Comparison of ENCODE assay signal across 3 cellular contexts in the genomic region with DNA sequence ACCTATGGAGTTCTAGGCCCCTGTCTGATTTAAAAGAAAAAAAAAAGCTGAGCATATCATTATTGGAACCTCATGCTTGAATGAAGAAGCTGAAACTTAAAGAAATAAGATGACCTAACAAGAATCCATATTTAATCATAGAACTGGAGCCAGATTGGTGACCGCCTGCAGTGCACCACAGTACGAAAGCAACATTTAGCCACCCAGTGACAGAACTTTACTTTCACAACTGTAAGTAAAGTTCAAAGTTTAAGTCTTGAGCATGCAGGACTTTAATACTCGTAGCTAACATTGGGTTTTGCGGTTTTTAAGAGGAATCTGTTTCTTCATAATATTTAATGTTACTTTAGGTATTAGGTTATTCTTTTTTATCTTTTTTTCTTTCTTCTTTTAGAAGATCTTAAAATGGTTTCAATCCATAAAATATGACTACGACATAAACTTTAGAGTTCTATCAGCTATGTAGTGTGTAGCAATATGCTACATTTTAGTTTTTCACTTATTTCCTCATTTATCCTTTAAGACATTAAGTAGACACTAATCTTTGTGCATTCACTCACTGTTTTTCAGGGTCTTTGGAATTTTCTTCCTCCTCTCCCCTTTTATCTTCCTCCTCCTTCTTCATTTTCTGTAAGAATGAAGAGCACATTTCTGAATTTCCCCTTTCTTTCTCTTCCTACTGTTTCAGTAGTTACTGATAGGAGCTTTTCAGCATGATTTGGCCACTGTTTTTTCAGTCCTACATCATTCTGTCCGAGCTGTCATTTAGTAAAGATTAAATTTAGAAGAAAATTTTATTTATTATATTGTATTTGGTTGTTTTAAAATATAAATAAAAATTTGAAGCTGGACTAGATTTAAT.
TF ChIP-seq lines count a peak whose summit lies in the region.

No MANE protein-coding gene starts in this region.

TF ChIP-seq in HCT116, 20 proteins besides CTCF, POLR2A, EP300 and RAD21:
- TF ChIP-seq, protein P1, sequence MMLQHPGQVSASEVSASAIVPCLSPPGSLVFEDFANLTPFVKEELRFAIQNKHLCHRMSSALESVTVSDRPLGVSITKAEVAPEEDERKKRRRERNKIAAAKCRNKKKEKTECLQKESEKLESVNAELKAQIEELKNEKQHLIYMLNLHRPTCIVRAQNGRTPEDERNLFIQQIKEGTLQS (IDR thresholded peaks at IDR 0.05), result no peak
- TF ChIP-seq SP1 (IDR thresholded peaks at IDR 0.05; ENCODE audit: low read depth) (no peak), ZNF274 (IDR thresholded peaks at IDR 0.05; ENCODE audit: low read depth, low read length) (no peak), SIN3A (IDR thresholded peaks at IDR 0.05; ENCODE audit: low read depth) (no peak), EZH2 (IDR thresholded peaks at IDR 0.05) (no peak), YY1 (IDR thresholded peaks at IDR 0.05; ENCODE audit: extremely low read depth, insufficient replicate concordance, low read depth, low read length) (no peak), CEBPB (IDR thresholded peaks at IDR 0.05; ENCODE audit: low read depth) (no peak)
- TF ChIP-seq, protein P2, sequence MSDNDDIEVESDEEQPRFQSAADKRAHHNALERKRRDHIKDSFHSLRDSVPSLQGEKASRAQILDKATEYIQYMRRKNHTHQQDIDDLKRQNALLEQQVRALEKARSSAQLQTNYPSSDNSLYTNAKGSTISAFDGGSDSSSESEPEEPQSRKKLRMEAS (IDR thresholded peaks at IDR 0.05), result no peak
- TF ChIP-seq, protein P3, sequence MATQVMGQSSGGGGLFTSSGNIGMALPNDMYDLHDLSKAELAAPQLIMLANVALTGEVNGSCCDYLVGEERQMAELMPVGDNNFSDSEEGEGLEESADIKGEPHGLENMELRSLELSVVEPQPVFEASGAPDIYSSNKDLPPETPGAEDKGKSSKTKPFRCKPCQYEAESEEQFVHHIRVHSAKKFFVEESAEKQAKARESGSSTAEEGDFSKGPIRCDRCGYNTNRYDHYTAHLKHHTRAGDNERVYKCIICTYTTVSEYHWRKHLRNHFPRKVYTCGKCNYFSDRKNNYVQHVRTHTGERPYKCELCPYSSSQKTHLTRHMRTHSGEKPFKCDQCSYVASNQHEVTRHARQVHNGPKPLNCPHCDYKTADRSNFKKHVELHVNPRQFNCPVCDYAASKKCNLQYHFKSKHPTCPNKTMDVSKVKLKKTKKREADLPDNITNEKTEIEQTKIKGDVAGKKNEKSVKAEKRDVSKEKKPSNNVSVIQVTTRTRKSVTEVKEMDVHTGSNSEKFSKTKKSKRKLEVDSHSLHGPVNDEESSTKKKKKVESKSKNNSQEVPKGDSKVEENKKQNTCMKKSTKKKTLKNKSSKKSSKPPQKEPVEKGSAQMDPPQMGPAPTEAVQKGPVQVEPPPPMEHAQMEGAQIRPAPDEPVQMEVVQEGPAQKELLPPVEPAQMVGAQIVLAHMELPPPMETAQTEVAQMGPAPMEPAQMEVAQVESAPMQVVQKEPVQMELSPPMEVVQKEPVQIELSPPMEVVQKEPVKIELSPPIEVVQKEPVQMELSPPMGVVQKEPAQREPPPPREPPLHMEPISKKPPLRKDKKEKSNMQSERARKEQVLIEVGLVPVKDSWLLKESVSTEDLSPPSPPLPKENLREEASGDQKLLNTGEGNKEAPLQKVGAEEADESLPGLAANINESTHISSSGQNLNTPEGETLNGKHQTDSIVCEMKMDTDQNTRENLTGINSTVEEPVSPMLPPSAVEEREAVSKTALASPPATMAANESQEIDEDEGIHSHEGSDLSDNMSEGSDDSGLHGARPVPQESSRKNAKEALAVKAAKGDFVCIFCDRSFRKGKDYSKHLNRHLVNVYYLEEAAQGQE (IDR thresholded peaks at IDR 0.05; ENCODE audit: low read depth), result no peak

TF ChIP-seq in GM12878, 131 proteins besides CTCF, POLR2A, EP300 and RAD21:
- TF ChIP-seq FOXM1 (IDR thresholded peaks at IDR 0.05; ENCODE audit: low read depth, low read length) (no peak), MYB (IDR thresholded peaks at IDR 0.05; ENCODE audit: borderline replicate concordance, low read depth, low read length) (no peak), PML (IDR thresholded peaks at IDR 0.05; ENCODE audit: low read length) (no peak), CHD1 (IDR thresholded peaks at IDR 0.05; ENCODE audit: low read depth, low read length) (no peak), FOXK2 (IDR thresholded peaks at IDR 0.05) (no peak), TAF1 (IDR thresholded peaks at IDR 0.05; ENCODE audit: borderline replicate concordance, low read depth, low read length) (no peak), BCL11A (IDR thresholded peaks at IDR 0.05; ENCODE audit: low read depth, low read length) (no peak), CREB1 (IDR thresholded peaks at IDR 0.05; ENCODE audit: low read depth) (no peak), NFIC (IDR thresholded peaks at IDR 0.05; ENCODE audit: low read depth, low read length) (no peak), TBL1XR1 (IDR thresholded peaks at IDR 0.05; ENCODE audit: low read depth, low read length) (no peak)
TF ChIP-seq in GM12878: peak in this region for 0.

TF ChIP-seq in HepG2, 621 proteins besides CTCF, POLR2A, EP300 and RAD21:
- TF ChIP-seq HNF4G (IDR thresholded peaks at IDR 0.05; ENCODE audit: borderline replicate concordance, low read depth, low read length) (0 out of 2 replicates have a peak, but pooled peaks have one; percentile 35), HNF4G (CRISPR knock-in tag; IDR thresholded peaks at IDR 0.05; ENCODE audit: borderline replicate concordance, low read depth) (no peak), CBX5 (CRISPR knock-in tag; IDR thresholded peaks at IDR 0.05; ENCODE audit: borderline replicate concordance) (no peak), HNF4A (CRISPR knock-in tag; IDR thresholded peaks at IDR 0.05) (peak; percentile 69), ASH2L (IDR thresholded peaks at IDR 0.05; ENCODE audit: insufficient read length, low read depth, low read length) (no peak), MAFK (conservative IDR thresholded peaks at IDR 0.05 in 1 of 2, IDR thresholded peaks at IDR 0.05 in 1 of 2; ENCODE audit: low read length in 2 of 2) (peak in 1 of 2 experiments; percentile 11; a peak in 1 of 4 replicates)
